Comparison of ENCODE assay signal across 8 cellular contexts in the genomic region with DNA sequence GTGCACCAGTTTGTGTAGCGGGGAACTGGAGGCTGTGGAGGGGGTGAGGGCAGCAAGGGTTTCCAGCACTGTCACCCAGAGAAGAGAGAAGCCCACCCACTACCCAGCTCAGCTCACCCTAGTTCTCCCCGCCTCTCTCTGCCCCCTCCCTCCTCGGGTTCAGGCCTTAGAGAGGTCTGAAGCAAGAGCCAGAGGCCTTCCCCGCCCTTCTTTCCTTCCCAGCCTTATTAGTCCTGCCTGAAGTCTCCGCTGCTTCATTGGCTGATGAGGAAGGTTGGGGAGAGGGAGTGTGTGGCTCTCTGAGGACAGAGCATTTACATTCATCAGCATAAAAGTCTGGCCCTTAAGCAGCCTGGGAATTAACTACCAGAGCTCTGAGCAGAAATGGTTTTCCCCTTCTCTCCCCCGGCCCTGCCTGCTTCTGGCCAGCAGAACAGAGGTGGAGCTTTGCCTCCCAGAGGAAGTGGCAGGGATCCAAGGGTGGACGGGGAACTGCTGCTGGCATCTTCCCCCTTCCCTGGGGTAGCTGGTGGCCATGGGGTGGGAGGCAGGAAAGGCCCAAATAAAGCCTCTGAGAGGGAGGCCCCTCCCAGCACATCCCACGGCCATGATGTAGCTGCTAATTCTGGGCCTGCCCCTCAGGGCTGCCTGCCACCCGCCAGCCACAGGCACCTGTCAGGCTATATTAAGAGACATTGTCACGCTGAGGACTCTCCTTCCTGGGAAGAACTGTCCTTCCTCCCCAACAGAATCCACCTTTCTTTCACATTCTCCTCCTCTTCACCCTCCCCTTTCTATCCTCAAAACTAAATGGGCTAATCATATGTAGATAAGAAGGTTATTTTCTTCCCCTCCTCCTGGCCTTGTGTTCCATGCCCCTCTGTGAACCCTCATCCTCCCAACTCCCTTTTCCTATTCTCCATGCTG. TPM values are rescaled to one million over a fixed set of nuclear protein-coding genes. Genes with fewer than 3 reads are reported as not detected.
DNase-seq lines count a peak whose midpoint lies in the region; FAIRE-seq lines count a peak whose summit lies in the region.

No MANE protein-coding gene starts in this region.

- H3K4me1 ChIP-seq in BLaER1 = peaks cover 41% of the 10 kb centered on the region
- H3K4me1 ChIP-seq in mesendoderm (ENCODE audit: control insufficient read depth, low read depth, low read length) = peaks cover 30% of the 10 kb centered on the region
- peaks cover 12% of the 10 kb centered on the region for H3K4me1 ChIP-seq in effector memory CD4-positive, alpha-beta T cell (ENCODE audit: control insufficient read depth, insufficient read depth, low read length, poor library complexity, severe bottlenecking)

- H3K36me3 ChIP-seq in BLaER1 = peaks cover 27% of the 10 kb centered on the region
- H3K36me3 ChIP-seq in mesendoderm (ENCODE audit: control insufficient read depth, insufficient read depth, low read length) = peaks cover 9% of the 10 kb centered on the region
- H3K36me3 ChIP-seq in effector memory CD4-positive, alpha-beta T cell (ENCODE audit: control insufficient read depth, insufficient read depth, low read length) = no peaks in the 10 kb centered on the region

- no peak overlapping the region for H3K4ac ChIP-seq in mesendoderm (ENCODE audit: low read depth, low read length)

- no peaks in the 10 kb centered on the region for H4K20me1 ChIP-seq in BLaER1

- H3K4me3 ChIP-seq in BLaER1 (0 out of 2 replicates have a peak overlapping the region, but pooled peaks have one; percentile 11), mesendoderm (ENCODE audit: low read length) (no peak overlapping the region)
- H3K4me3 ChIP-seq in effector memory CD4-positive, alpha-beta T cell (ENCODE audit: insufficient read depth, low read depth, low read length, poor library complexity, severe bottlenecking) = no peak overlapping the region

- no peaks in the 10 kb centered on the region for H3K79me2 ChIP-seq in mesendoderm (ENCODE audit: control insufficient read depth, insufficient read depth, low read length)

- H4K5ac ChIP-seq in mesendoderm (ENCODE audit: low read length) = no peak overlapping the region

- peak overlapping the region; percentile 13 for H3K18ac ChIP-seq in mesendoderm (ENCODE audit: low read length)

- WGBS in mesendoderm (ENCODE audit: extremely low coverage, insufficient coverage, low lambda C conversion rate) = no CpG with 5 or more reads among the region's 10 CpGs

- no peaks in the 10 kb centered on the region for H3K79me1 ChIP-seq in mesendoderm (ENCODE audit: low read length)

- no peak overlapping the region for H2BK120ac ChIP-seq in mesendoderm (ENCODE audit: low read depth, low read length)

- DNase-seq in M059J (ENCODE audit: low read depth) (peak; percentile 35), dedifferentiated amniotic fluid mesenchymal stem cell (ENCODE audit: extremely low spot score) (peak; percentile 28), mesendoderm (peak; percentile 93), urothelium cell line (ENCODE audit: low spot score) (no peak), NCI-H510A (lab: John Stamatoyannopoulos, UW) (no peak), NCI-H1436 (lab: John Stamatoyannopoulos, UW) (no peak)
- no peak for DNase-seq in effector memory CD4-positive, alpha-beta T cell

- H3K9ac ChIP-seq in BLaER1 (peak overlapping the region; percentile 49; the same call in 1 of the 2 replicates), mesendoderm (ENCODE audit: low read length) (peak overlapping the region; percentile 47)

- H3K56ac ChIP-seq in mesendoderm (ENCODE audit: low read length) = peak overlapping the region; percentile 67

- FAIRE-seq in urothelium cell line (lab: Jason Lieb, UNC) = peak; percentile 35

- no peak overlapping the region for H4K8ac ChIP-seq in mesendoderm (ENCODE audit: low read depth, low read length)

- no peaks in the 10 kb centered on the region for H3K9me3 ChIP-seq in BLaER1
- no peaks in the 10 kb centered on the region for H3K9me3 ChIP-seq in effector memory CD4-positive, alpha-beta T cell (ENCODE audit: control insufficient read depth, low read length)

- H2BK15ac ChIP-seq in mesendoderm (replicated peaks; ENCODE audit: low read depth) = no peak overlapping the region

- peak overlapping the region; percentile 63 for H3K27ac ChIP-seq in BLaER1
- H3K27ac ChIP-seq in mesendoderm (ENCODE audit: low read depth, low read length) = peak overlapping the region; percentile 78
- H3K27ac ChIP-seq in effector memory CD4-positive, alpha-beta T cell (ENCODE audit: insufficient read depth, low read length, poor library complexity, severe bottlenecking) = no peak overlapping the region

- H3K27me3 ChIP-seq in BLaER1 = no peaks in the 10 kb centered on the region
- H3K27me3 ChIP-seq in mesendoderm (ENCODE audit: insufficient read depth, low read length, poor library complexity) = no peaks in the 10 kb centered on the region
- H3K27me3 ChIP-seq in effector memory CD4-positive, alpha-beta T cell (replicated peaks; ENCODE audit: control insufficient read depth, insufficient read depth, low read length, poor library complexity, severe bottlenecking) = no peaks in the 10 kb centered on the region

- peak overlapping the region; percentile 67 for H2BK5ac ChIP-seq in mesendoderm (ENCODE audit: low read length)

- H2AK5ac ChIP-seq in mesendoderm (ENCODE audit: low read length) = peak overlapping the region; percentile 75

- H3K4me2 ChIP-seq in BLaER1 (peak overlapping the region; percentile 81), mesendoderm (ENCODE audit: low read length) (no peak overlapping the region)

- no peak overlapping the region for H3K23ac ChIP-seq in mesendoderm (ENCODE audit: low read length)

RNA-seq across cellular contexts. Expression of gene DNAJB5, which starts 4.2 kb away (rescaled TPM):
- total RNA-seq in M059J (2014; rRNA removed; shearing (Covaris generic)) = 18.0 and 23.1 TPM in 2 replicates
- 24.8 TPM for polyA plus RNA-seq in mesendoderm (2013, experiment 1 of 2)
- polyA plus RNA-seq in mesendoderm (2013, experiment 2 of 2) = 25.9 TPM

RNA-seq across cellular contexts. Expression of gene PHF24, which starts 35.7 kb away (rescaled TPM):
- not detected in 2 replicates for total RNA-seq in M059J (2014; rRNA removed; shearing (Covaris generic))
- 0.11 TPM for polyA plus RNA-seq in mesendoderm (2013, experiment 1 of 2)
- 0.11 TPM for polyA plus RNA-seq in mesendoderm (2013, experiment 2 of 2)

Comparison
In these comparisons a context has a peak if more than half of its experiments do, and no peak if none do; other contexts are left out.
1. DNase-seq: peak in M059J (single experiment), dedifferentiated amniotic fluid mesenchymal stem cell (single experiment) and mesendoderm (single experiment); none in urothelium cell line (single experiment), NCI-H510A (single experiment), effector memory CD4-positive, alpha-beta T cell (0 of 3) and NCI-H1436 (single experiment).